21 cellular contexts compared by ENCODE assay signal in the genomic region with DNA sequence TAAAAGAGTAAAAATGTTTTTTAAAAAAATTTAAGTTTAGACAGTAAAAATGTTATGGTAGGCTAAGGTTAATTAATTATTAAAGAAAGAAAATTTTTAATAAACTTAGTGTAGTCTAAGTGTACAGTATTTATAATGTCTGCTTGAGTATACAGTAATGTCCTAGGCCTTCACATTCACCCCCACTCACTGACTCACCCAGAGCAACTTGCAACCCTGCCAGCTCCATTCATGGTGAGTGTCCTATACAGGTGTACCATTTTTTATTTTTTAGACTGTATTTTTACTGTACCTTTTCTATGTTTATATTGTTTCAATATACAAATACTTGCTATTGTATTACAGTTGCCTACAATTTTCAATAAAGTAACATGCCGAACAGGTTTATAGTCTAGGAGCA.
A peak's percentile ranks its signal among the peaks of the same experiment; 100 is the strongest.
DNase-seq lines count a peak whose midpoint lies in the region; ATAC-seq, FAIRE-seq and TF ChIP-seq lines count a peak whose summit lies in the region.
"Had no signal": no experiment of that assay in that cellular context is flagged by ENCODE, and none has a peak within 500 bp of the region (broad histone marks: within the 10 kb centered on the region; RNA-seq: fewer than 3 reads in every experiment).

No MANE protein-coding gene starts in this region.

- no peak overlapping the region for H3K9ac ChIP-seq in astrocyte (ENCODE audit: low read length)

- peaks cover 2% of the 10 kb centered on the region for H3K9me3 Mint-ChIP-seq in astrocyte (ENCODE audit: unreplicated experiment)
- H3K9me3 Mint-ChIP-seq: CD4-positive, alpha-beta T cell had no signal

- H3K4me1 Mint-ChIP-seq in astrocyte (ENCODE audit: low read depth, unreplicated experiment) = peaks cover 10% of the 10 kb centered on the region
- H3K4me1 Mint-ChIP-seq: IgD-negative memory B cell had no signal

- no peak overlapping the region for H3K27ac ChIP-seq in astrocyte (ENCODE audit: low read depth, low read length)
- H3K27ac ChIP-seq: HL-60, PC-9 had no signal

- no peaks in the 10 kb centered on the region for H3K36me3 ChIP-seq in astrocyte (ENCODE audit: insufficient read depth, low read length)

- H3K27me3 Mint-ChIP-seq in astrocyte (ENCODE audit: low read depth, unreplicated experiment) = no peaks in the 10 kb centered on the region
- H3K27me3 Mint-ChIP-seq: CD4-positive, alpha-beta T cell had no signal

- H3K4me3 ChIP-seq in astrocyte (ENCODE audit: insufficient read depth, low read depth, low read length) (no peak overlapping the region), foreskin fibroblast (ENCODE audit: low read depth in 1 of 2, low read length in 2 of 2) (no peak overlapping the region)
- H3K4me3 ChIP-seq: PC-9 had no signal

- no peak overlapping the region for H3K4me3 Mint-ChIP-seq in astrocyte (ENCODE audit: unreplicated experiment)
- H3K4me3 Mint-ChIP-seq: CD4-positive, alpha-beta T cell; IgD-negative memory B cell had no signal

- H3K79me2 ChIP-seq in astrocyte (ENCODE audit: insufficient read depth, low read length) = no peaks in the 10 kb centered on the region

- H3K4me1 ChIP-seq in astrocyte (ENCODE audit: insufficient read depth, low read length) = peaks cover 7% of the 10 kb centered on the region
- H3K4me1 ChIP-seq: Caco-2 had no signal

- H3K9me3 ChIP-seq in astrocyte (ENCODE audit: insufficient read depth, low read depth, low read length) = no peaks in the 10 kb centered on the region
- H3K9me3 ChIP-seq: Caco-2 had no signal

- no peak for FAIRE-seq in astrocyte (lab: Jason Lieb, UNC)
- FAIRE-seq: A204.1, GM12892 had no signal

- no peak for TF ChIP-seq CTCF in astrocyte (IDR thresholded peaks at IDR 0.05; ENCODE audit: insufficient read depth, low read depth, low read length)
- TF ChIP-seq CTCF in foreskin fibroblast (IDR thresholded peaks at IDR 0.05; ENCODE audit: low read depth, low read length) = no peak

- H3K27me3 ChIP-seq in astrocyte (ENCODE audit: insufficient read depth, low read length) = no peaks in the 10 kb centered on the region

- no peak for ATAC-seq in GM18907 (IDR thresholded peaks at IDR 0.05; ENCODE audit: unreplicated experiment)
- ATAC-seq in HG03378 (IDR thresholded peaks at IDR 0.05; ENCODE audit: unreplicated experiment) = no peak

- no peak overlapping the region for H3K27ac Mint-ChIP-seq in astrocyte (ENCODE audit: unreplicated experiment)
- H3K27ac Mint-ChIP-seq: CD4-positive, alpha-beta T cell; IgD-negative memory B cell had no signal

- no peak overlapping the region for H2AFZ ChIP-seq in astrocyte (ENCODE audit: low read depth, low read length)
- H2AFZ ChIP-seq: PC-9 had no signal

- no peaks in the 10 kb centered on the region for H3K36me3 Mint-ChIP-seq in astrocyte (ENCODE audit: low read depth, unreplicated experiment)

- DNase-seq in ELR (ENCODE audit: low read depth) (peak; percentile 70), NCI-H226 (peak; percentile 57), astrocyte (ENCODE audit: low read depth) (peak; percentile 28), foreskin fibroblast (peak; percentile 33 to 67), AG08395 (ENCODE audit: low spot score) (no peak), KG1 (lab: John Stamatoyannopoulos, UW) (no peak)
- DNase-seq: Caco-2; CD4-positive, alpha-beta T cell; Kasumi-1; NCI-H1105 treated with DMSO at 0.1 percent for 48 hours; NCI-H1694; NCI-H2081 treated with DMSO at 0.1 percent for 48 hours; NCI-H524; PC-9; SW 1271 had no signal

- H4K20me1 ChIP-seq in astrocyte (ENCODE audit: insufficient read depth, low read length) = no peaks in the 10 kb centered on the region

- no peak overlapping the region for H3K4me2 ChIP-seq in astrocyte (ENCODE audit: low read length)
- H3K4me2 ChIP-seq: PC-9 had no signal

Comparison
In these comparisons a context has a peak if more than half of its experiments do, and no peak if none do; other contexts are left out.
1. DNase-seq: peak in ELR (single experiment), NCI-H226 (single experiment), astrocyte (single experiment) and foreskin fibroblast (2 of 2); none in AG08395 (single experiment) and KG1 (single experiment).